In the genomic region with DNA sequence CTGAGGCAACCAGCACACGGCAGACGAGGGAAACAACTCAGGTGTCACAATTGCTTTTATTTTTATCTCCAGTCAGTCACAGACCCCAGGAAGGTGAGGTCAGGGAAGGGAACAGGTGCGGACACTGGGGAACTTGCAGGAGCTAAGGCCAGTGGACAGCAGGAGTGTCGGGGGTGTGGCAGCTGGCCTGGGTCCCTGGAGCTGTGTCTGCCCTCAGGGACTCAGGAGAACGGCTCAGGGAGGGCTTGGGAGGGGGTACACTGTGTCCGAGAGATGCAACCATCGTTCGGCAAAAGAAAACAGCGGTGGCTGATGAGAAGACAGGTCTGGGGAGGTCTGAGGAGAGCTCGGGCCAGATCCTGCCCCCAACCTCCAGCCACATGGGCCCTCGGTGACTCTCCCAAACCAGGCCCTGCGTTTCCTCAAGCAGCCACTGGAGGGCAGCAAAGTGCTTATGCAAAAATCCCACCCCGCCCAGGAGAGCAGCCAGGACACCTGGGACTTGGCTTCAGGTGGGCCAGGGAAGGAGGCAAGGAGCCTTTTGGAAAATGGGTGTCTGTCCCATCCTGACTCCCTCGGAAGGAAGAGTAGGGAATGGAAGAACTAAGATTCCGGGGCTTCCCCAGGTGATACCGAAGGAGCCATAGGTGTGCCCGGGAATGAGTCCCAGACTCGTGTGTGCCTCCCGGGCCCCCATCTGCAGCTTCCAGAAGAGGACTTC, we compare ENCODE assay signal across 8 cellular contexts. TPM values are rescaled to one million over a fixed set of nuclear protein-coding genes. Genes with fewer than 3 reads are reported as not detected.
DNase-seq lines count a peak whose midpoint lies in the region; TF ChIP-seq lines count a peak whose summit lies in the region.

No MANE protein-coding gene starts in this region.

- no peak overlapping the region for H3K27ac Mint-ChIP-seq in activated CD4-positive, alpha-beta T cell treated with anti-CD3 and anti-CD28 coated beads, Interleukin-2, amount 10 ng/mL, durations not matched to agents 7 days and 5 days

- no peaks in the 10 kb centered on the region for H3K36me3 Mint-ChIP-seq in activated CD4-positive, alpha-beta T cell treated with anti-CD3 and anti-CD28 coated beads, Interleukin-2, amount 10 ng/mL, durations not matched to agents 7 days and 5 days (ENCODE audit: low read depth)

- H3K4me3 Mint-ChIP-seq in activated CD4-positive, alpha-beta T cell treated with anti-CD3 and anti-CD28 coated beads, Interleukin-2, amount 10 ng/mL, durations not matched to agents 7 days and 5 days = no peak overlapping the region

- WGBS in lower leg skin, 2 donors = 25% methylated on average over 19 of the region's 19 CpGs

- CTCF ChIA-PET in activated CD4-positive, alpha-beta T cell treated with anti-CD3 and anti-CD28 coated beads, Interleukin-2, amount 10 ng/mL, durations not matched to agents 7 days and 5 days (lab: Charles Lee) = interaction anchor here (0.6 to 2.7 kb wide), 9 partner anchors 10 to 158 kb away, joined by 3 to 9 read pairs (median 4); a partner anchor contains a TSS

- TF ChIP-seq CTCF in GM12874 (IDR thresholded peaks at IDR 0.05; ENCODE audit: insufficient read depth, low read depth, low read length) (peak; percentile 98), coronary artery (IDR thresholded peaks at IDR 0.05) (peak; percentile 90), lower leg skin (IDR thresholded peaks at IDR 0.05) (peak in 1 of 3 donors; percentile 85)

- no peak overlapping the region for H3K27ac ChIP-seq in coronary artery

- intact Hi-C loops in lower leg skin (cut with DNase I; ENCODE audit: low total_unique reads) = loop anchor here (5.0 kb wide), 1 partner anchor 205 kb away; no protein-coding TSS in a partner anchor

- no peaks in the 10 kb centered on the region for H3K4me1 Mint-ChIP-seq in activated CD4-positive, alpha-beta T cell treated with anti-CD3 and anti-CD28 coated beads, Interleukin-2, amount 10 ng/mL, durations not matched to agents 7 days and 5 days

- peaks cover 2% of the 10 kb centered on the region for H3K27me3 Mint-ChIP-seq in activated CD4-positive, alpha-beta T cell treated with anti-CD3 and anti-CD28 coated beads, Interleukin-2, amount 10 ng/mL, durations not matched to agents 7 days and 5 days

- H3K4me3 ChIP-seq in coronary artery = no peak overlapping the region
- H3K4me3 ChIP-seq in lower leg skin (ENCODE audit: low read depth, poor library complexity, severe bottlenecking) = no peak overlapping the region

- TF ChIP-seq POLR2A in lower leg skin (IDR thresholded peaks at IDR 0.05) = no peak

- POLR2A ChIA-PET in activated CD4-positive, alpha-beta T cell treated with anti-CD3 and anti-CD28 coated beads, Interleukin-2, amount 10 ng/mL, durations not matched to agents 7 days and 5 days (lab: Charles Lee) = no interaction called here

- no peaks in the 10 kb centered on the region for H3K9me3 Mint-ChIP-seq in activated CD4-positive, alpha-beta T cell treated with anti-CD3 and anti-CD28 coated beads, Interleukin-2, amount 10 ng/mL, durations not matched to agents 7 days and 5 days

- DNase-seq in 8988T (peak; percentile 93), NCI-H2171 (lab: John Stamatoyannopoulos, UW) (peak; percentile 62), coronary artery (ENCODE audit: low spot score) (peak; percentile 81), lower leg skin (ENCODE audit: low spot score in 2 of 2) (peak; percentile 63 to 94), GDM1 (lab: John Stamatoyannopoulos, UW) (no peak)
- peak; percentile 78 for DNase-seq in activated CD4-positive, alpha-beta T cell treated with anti-CD3 and anti-CD28 coated beads, Interleukin-2, amount 10 ng/mL, durations not matched to agents 7 days and 5 days
- DNase-seq in stimulated activated CD8-positive, alpha-beta memory T cell treated with anti-CD3 and anti-CD28 coated beads, Interleukin-12 subunit alpha, Interleukin-12 subunit beta, amount 100 ng/mL, for 24 hours (ENCODE audit: extremely low read depth) = peak; percentile 25

RNA-seq across cellular contexts. Expression of a gene that starts 24.1 kb away (rescaled TPM):
- total RNA-seq in activated CD4-positive, alpha-beta T cell treated with anti-CD3 and anti-CD28 coated beads, Interleukin-2, amount 10 ng/mL, durations not matched to agents 7 days and 5 days = 1 to 10 TPM; 7.7 to 8.7 TPM
- total RNA-seq in lower leg skin = 1 to 10 TPM; 3.2 to 7.4 (median 6.3) TPM

RNA-seq across cellular contexts. Expression of a gene that starts 36.7 kb away (rescaled TPM):
- total RNA-seq in activated CD4-positive, alpha-beta T cell treated with anti-CD3 and anti-CD28 coated beads, Interleukin-2, amount 10 ng/mL, durations not matched to agents 7 days and 5 days = under 1 TPM; 0.33 to 0.50 TPM
- under 1 TPM in 3 of 4 donors, not detected in 1; 0.08 to 0.91 (median 0.17) TPM for total RNA-seq in lower leg skin

RNA-seq across cellular contexts. Expression of a gene that starts 38.8 kb away (rescaled TPM):
- total RNA-seq in activated CD4-positive, alpha-beta T cell treated with anti-CD3 and anti-CD28 coated beads, Interleukin-2, amount 10 ng/mL, durations not matched to agents 7 days and 5 days = 1 to 10 TPM; 4.0 to 4.5 TPM
- total RNA-seq in lower leg skin = 10 to 100 TPM in 1 of 4 donors, 1 to 10 TPM in 3; 6.1 to 12.9 (median 9.0) TPM
